Comparison of ENCODE assay signal across 16 cellular contexts in genomic region chr3:166362698-166363097, GRCh38.
DNase-seq lines count a peak whose midpoint lies in the region; ATAC-seq, FAIRE-seq and TF ChIP-seq lines count a peak whose summit lies in the region.
"Had no signal": no experiment of that assay in that cellular context is flagged by ENCODE, and none has a peak within 500 bp of the region (broad histone marks: within the 10 kb centered on the region; RNA-seq: fewer than 3 reads in every experiment).

No MANE protein-coding gene starts in this region.

- H3K9me3 ChIP-seq in PC-3 (ENCODE audit: low read length) (no peaks in the 10 kb centered on the region), body of pancreas (no peaks in the 10 kb centered on the region)
- H3K9me3 ChIP-seq: A549, Caco-2 had no signal

- no peaks in the 10 kb centered on the region for H4K20me1 ChIP-seq in PC-3 (ENCODE audit: low read length)

- H2AFZ ChIP-seq in PC-3 (ENCODE audit: low read length) = no peak overlapping the region
- H2AFZ ChIP-seq: GM23248 had no signal

- H3K4me2 ChIP-seq in PC-3 (ENCODE audit: low read length) = no peak overlapping the region
- H3K4me2 ChIP-seq: A549 had no signal

- ATAC-seq in PC-3 (peak; percentile 94), esophagus mucosa (no peak), body of pancreas (no peak), HG03432 (IDR thresholded peaks at IDR 0.05; ENCODE audit: unreplicated experiment) (no peak), HG02885 (IDR thresholded peaks at IDR 0.05; ENCODE audit: poor library complexity, unreplicated experiment) (no peak)
- ATAC-seq: A549 had no signal

- no peaks in the 10 kb centered on the region for H3K9me2 ChIP-seq in PC-3 (replicated peaks; ENCODE audit: low read length)

- TF ChIP-seq POLR2A in body of pancreas (IDR thresholded peaks at IDR 0.05) = no peak

- BruUV-seq in PC-3 (replicated peaks; lab: Mats Ljungman, UMichigan) = no TSS peak

- H3K4me3 ChIP-seq in PC-3 (ENCODE audit: low read length) = no peak overlapping the region
- no peak overlapping the region for H3K4me3 ChIP-seq in body of pancreas
- H3K4me3 ChIP-seq: A549, GM23248 had no signal

- POLR2A ChIA-PET in PC-3 (lab: Charles Lee; ENCODE audit: unreplicated experiment) = no interaction called here

- H3K36me3 ChIP-seq in PC-3 (ENCODE audit: low read depth, low read length) (no peaks in the 10 kb centered on the region), body of pancreas (replicated peaks in 1 of 2; ENCODE audit: insufficient read depth in 1 of 2, low read depth in 2 of 2) (no peaks in the 10 kb centered on the region)

- H3K4me1 ChIP-seq in PC-3 (ENCODE audit: insufficient read depth, low read length) (no peaks in the 10 kb centered on the region; the same call in 1 of the 2 replicates), body of pancreas (no peaks in the 10 kb centered on the region)
- H3K4me1 ChIP-seq: A549, Caco-2 had no signal

- no peaks in the 10 kb centered on the region for H3F3A ChIP-seq in PC-3 (ENCODE audit: low read length, unreplicated experiment)

- intact Hi-C loops in PC-3 (cut with micrococcal nuclease) (no loop called here), body of pancreas (cut with DNase I) (no loop called here)

- no peak for TF ChIP-seq CTCF in PC-3 (conservative IDR thresholded peaks at IDR 0.05; ENCODE audit: low read depth, low read length)
- TF ChIP-seq CTCF in body of pancreas (IDR thresholded peaks at IDR 0.05) = no peak

- DNase-seq in NCI-H748 (lab: John Stamatoyannopoulos, UW; ENCODE audit: unreplicated experiment) = peak; percentile 13
- no peak for DNase-seq in NCI-H748 treated with DMSO at 0.1 percent for 48 hours (lab: John Stamatoyannopoulos, UW)
- DNase-seq in PC-3 = peak; percentile 46
- DNase-seq in body of pancreas = no peak
- DNase-seq: Caco-2, DND-41, GF-D8, GM23248, NCI-H187 treated with DMSO at 0.1 percent for 48 hours, NCI-H524, SIG-M5 had no signal

- H3K27me3 ChIP-seq in PC-3 (ENCODE audit: low read length) (no peaks in the 10 kb centered on the region), body of pancreas (no peaks in the 10 kb centered on the region)

- H3K9ac ChIP-seq in PC-3 (ENCODE audit: low read length) = no peak overlapping the region
- H3K9ac ChIP-seq: GM23248 had no signal

- H3K27ac ChIP-seq in PC-3 (ENCODE audit: low read length) (no peak overlapping the region), body of pancreas (no peak overlapping the region)
- H3K27ac ChIP-seq: A549, GM23248 had no signal

- CTCF ChIA-PET in PC-3 (lab: Charles Lee) = no interaction called here

- H3K79me2 ChIP-seq in PC-3 (ENCODE audit: low read length) = no peaks in the 10 kb centered on the region

- WGBS in body of pancreas, 2 donors = 32 to 37% methylated on average over 2 of the region's 2 CpGs

- peak; percentile 28 for FAIRE-seq in colon (lab: Jason Lieb, UNC)
- FAIRE-seq: A549 had no signal

Comparison
In these comparisons a context has a peak if more than half of its experiments do, and no peak if none do; other contexts are left out.
1. DNase-seq: peak in NCI-H748 (single experiment) and PC-3 (single experiment); none in NCI-H748 treated with DMSO at 0.1 percent for 48 hours (single experiment) and body of pancreas (0 of 4).